22 cellular contexts compared by ENCODE assay signal in the genomic region with DNA sequence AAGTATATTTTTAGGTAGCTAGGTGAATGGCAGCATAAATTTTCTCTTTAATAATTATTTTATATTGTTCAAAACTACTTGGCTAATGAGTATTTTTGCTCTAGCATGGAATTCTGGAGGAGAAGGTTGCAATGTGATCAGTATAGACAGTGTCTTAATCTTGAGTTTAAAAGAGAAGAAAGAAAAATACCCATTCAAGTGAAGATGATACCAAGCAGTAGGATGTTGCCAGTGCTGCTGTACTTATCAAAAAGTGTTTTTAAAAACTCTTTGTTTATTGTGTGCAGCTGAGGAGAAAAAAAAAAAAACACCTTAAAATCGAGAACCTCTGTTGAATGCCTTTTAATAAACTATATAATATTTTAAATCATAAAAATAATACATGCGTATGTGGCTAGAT.
"Had no signal": no experiment of that assay in that cellular context is flagged by ENCODE, and none has a peak within 500 bp of the region (broad histone marks: within the 10 kb centered on the region; RNA-seq: fewer than 3 reads in every experiment).

No MANE protein-coding gene starts in this region.

- ATAC-seq: left lobe of liver; lower lobe of right lung; natural killer cell treated with Interleukin-12 subunit alpha and Interleukin-12 subunit beta and Interleukin-15 and Interleukin-18, amount 100 ng/mL, for 72 hours; right lobe of liver; stimulated activated memory B cell treated with anti-CD40 and anti-IgM and Interleukin-4, amounts not matched to agents 10 μg/mL and 1 μg/mL and 100 μg/mL, for 72 hours had no signal

- H3K4me1 ChIP-seq: neural progenitor cell, testis had no signal

- H2AFZ ChIP-seq: neural progenitor cell had no signal

- H3K27ac ChIP-seq: epithelial cell of prostate, esophagus squamous epithelium, lower lobe of right lung, neural progenitor cell, ovary, right lobe of liver, spleen, testis, transverse colon had no signal

- H3K4me3 ChIP-seq: esophagus squamous epithelium, lower lobe of right lung, neural progenitor cell, ovary, right lobe of liver, spleen, testis, transverse colon had no signal

- H3K9ac ChIP-seq: neural progenitor cell had no signal

- H3K36me3 ChIP-seq: ovary, right lobe of liver had no signal

- H3K4me2 ChIP-seq: neural progenitor cell had no signal

- H3K9me3 ChIP-seq: esophagus squamous epithelium, lower lobe of right lung, ovary, right lobe of liver, testis, transverse colon had no signal

- DNase-seq: effector memory CD4-positive, alpha-beta T cell; esophagus squamous epithelium; foreskin fibroblast; hippocampal formation; kidney glomerular epithelial cell; lower lobe of right lung; mesenchymal stem cell; midbrain; nucleus accumbens; ovary; right lobe of liver; spleen; stimulated activated CD4-positive, alpha-beta T cell treated with anti-CD3 and anti-CD28 coated beads, Interleukin-15, amount 100 ng/mL, for 24 hours; stimulated activated CD4-positive, alpha-beta T cell treated with anti-CD3 and anti-CD28 coated beads, Interleukin-1b, Interleukin-23, amount 100 ng/mL, for 48 hours; stimulated activated CD4-positive, alpha-beta T cell treated with anti-CD3 and anti-CD28 coated beads, Interleukin-4, amount 100 ng/mL, for 24 hours; testis; transverse colon had no signal

- H3K27me3 ChIP-seq: esophagus squamous epithelium, neural progenitor cell, ovary, right lobe of liver, spleen, testis, transverse colon had no signal
